In genomic region chr5:150862070-150862469, GRCh38 we compare ENCODE assay signal across 31 cellular contexts. TPM values are rescaled to one million over a fixed set of nuclear protein-coding genes. Genes with fewer than 3 reads are reported as not detected.
"Had no signal": no experiment of that assay in that cellular context is flagged by ENCODE, and none has a peak within 500 bp of the region (broad histone marks: within the 10 kb centered on the region; RNA-seq: fewer than 3 reads in every experiment).

No MANE protein-coding gene starts in this region.

- DNase-seq: activated CD4-positive, alpha-beta memory T cell treated with anti-CD3 and anti-CD28 coated beads, Interleukin-2, amount 10 ng/mL, durations not matched to agents 7 days and 5 days; activated CD4-positive, alpha-beta T cell treated with anti-CD3 and anti-CD28 coated beads, Interleukin-2, amount 10 ng/mL, durations not matched to agents 7 days and 5 days; activated CD4-positive, CD25-positive, alpha-beta regulatory T cell; activated gamma-delta T cell; activated naive CD4-positive, alpha-beta T cell treated with anti-CD3 and anti-CD28 coated beads for 36 hours; activated T-cell treated with anti-CD3 and anti-CD28 coated beads for 4 hours; activated T-cell treated with anti-CD3 and anti-CD28 coated beads, Interleukin-2, amount 50 U/mL, for 48 hours; amygdala; MG63; NCI-H1092 treated with DMSO at 0.1 percent for 48 hours; NCI-H1417 treated with DMSO at 0.1 percent for 48 hours; NCI-H1694; NCI-H2029; NCI-H2107; NCI-H2171 treated with DMSO at 0.1 percent for 48 hours; NCI-H345; NCI-H510A; NCI-H526 treated with DMSO at 0.1 percent for 48 hours; NK-92 treated with Interleukin-12 subunit alpha and Interleukin-12 subunit beta, amount 100 ng/mL, for 24 hours; T-cell; T-helper 2 cell; T1000 had no signal

- H3K36me3 Mint-ChIP-seq: brain had no signal

- H3K27ac Mint-ChIP-seq: activated CD4-positive, alpha-beta memory T cell treated with anti-CD3 and anti-CD28 coated beads, Interleukin-2, amount 10 ng/mL, durations not matched to agents 7 days and 5 days; activated CD4-positive, alpha-beta T cell treated with anti-CD3 and anti-CD28 coated beads, Interleukin-2, amount 10 ng/mL, durations not matched to agents 7 days and 5 days; activated naive CD4-positive, alpha-beta T cell treated with anti-CD3 and anti-CD28 coated beads for 36 hours; activated naive CD8-positive, alpha-beta T cell; activated T-helper 17 cell treated with anti-CD3 and anti-CD28 coated beads, Interleukin-2, amount 50 U/mL, for 72 hours; brain; T-cell had no signal

- H3K4me3 Mint-ChIP-seq: activated CD4-positive, alpha-beta memory T cell treated with anti-CD3 and anti-CD28 coated beads, Interleukin-2, amount 10 ng/mL, durations not matched to agents 7 days and 5 days; activated CD4-positive, alpha-beta T cell treated with anti-CD3 and anti-CD28 coated beads, Interleukin-2, amount 10 ng/mL, durations not matched to agents 7 days and 5 days; activated naive CD4-positive, alpha-beta T cell treated with anti-CD3 and anti-CD28 coated beads for 36 hours; activated naive CD8-positive, alpha-beta T cell; activated T-helper 17 cell treated with anti-CD3 and anti-CD28 coated beads, Interleukin-2, amount 50 U/mL, for 72 hours; brain; central memory CD8-positive, alpha-beta T cell; T-cell had no signal

- H3K4me1 Mint-ChIP-seq: activated CD4-positive, alpha-beta memory T cell treated with anti-CD3 and anti-CD28 coated beads, Interleukin-2, amount 10 ng/mL, durations not matched to agents 7 days and 5 days; activated CD4-positive, alpha-beta T cell treated with anti-CD3 and anti-CD28 coated beads, Interleukin-2, amount 10 ng/mL, durations not matched to agents 7 days and 5 days; activated T-helper 17 cell treated with anti-CD3 and anti-CD28 coated beads, Interleukin-2, amount 50 U/mL, for 72 hours; brain; central memory CD8-positive, alpha-beta T cell; T-cell had no signal

- H3K4me1 ChIP-seq: SJSA1 had no signal

- FAIRE-seq: astrocyte, TTC549 had no signal

- H3K4me3 ChIP-seq: MG63, SJSA1 had no signal

- H3K36me3 ChIP-seq: MG63, SJSA1 had no signal

- H3K9me3 Mint-ChIP-seq: activated T-helper 17 cell treated with anti-CD3 and anti-CD28 coated beads, Interleukin-2, amount 50 U/mL, for 72 hours; central memory CD8-positive, alpha-beta T cell had no signal

- H3K9me3 ChIP-seq: SJSA1 had no signal

- H3K27me3 ChIP-seq: SJSA1 had no signal

- H3K27me3 Mint-ChIP-seq: activated CD4-positive, alpha-beta memory T cell treated with anti-CD3 and anti-CD28 coated beads, Interleukin-2, amount 10 ng/mL, durations not matched to agents 7 days and 5 days; activated CD4-positive, alpha-beta T cell treated with anti-CD3 and anti-CD28 coated beads, Interleukin-2, amount 10 ng/mL, durations not matched to agents 7 days and 5 days; activated naive CD8-positive, alpha-beta T cell; central memory CD8-positive, alpha-beta T cell had no signal

RNA-seq across cellular contexts. Expression of gene IRGM, which starts 15.7 kb away (rescaled TPM):
- total RNA-seq: astrocyte, OCI-LY7, RPMI7951, SJSA1 had no signal

RNA-seq across cellular contexts. Expression of gene ZNF300, which starts 42.7 kb away (rescaled TPM):
- total RNA-seq: OCI-LY7 had no signal
